Comparison of ENCODE assay signal across 1 cellular context in genomic region chr3:53072653-53073552, GRCh38.
TF ChIP-seq lines count a peak whose summit lies in the region.

No MANE protein-coding gene starts in this region.

TF ChIP-seq in HepG2, 621 proteins besides CTCF, POLR2A, EP300 and RAD21 (continued from another document and continues in another):
- TF ChIP-seq USF2 (IDR thresholded peaks at IDR 0.05; ENCODE audit: low read depth, low read length) (no peak), USF2 (CRISPR knock-in tag; IDR thresholded peaks at IDR 0.05; ENCODE audit: borderline replicate concordance) (no peak; the same call in 1 of the 2 replicates), RARA (CRISPR knock-in tag; IDR thresholded peaks at IDR 0.05) (peak; percentile 16; the same call in 1 of the 2 replicates), ZNF781 (CRISPR knock-in tag; IDR thresholded peaks at IDR 0.05; ENCODE audit: borderline replicate concordance, not compliant biosample characterization) (peak; percentile 44), CCDC6 (CRISPR knock-in tag; IDR thresholded peaks at IDR 0.05) (no peak; the same call in 1 of the 2 replicates), ZNF501 (CRISPR knock-in tag; IDR thresholded peaks at IDR 0.05) (peak; percentile 78; the same call in 1 of the 2 replicates), KLF16 (CRISPR knock-in tag; IDR thresholded peaks at IDR 0.05) (peak in 1 of 2 experiments; percentile 84; a peak in 2 of 4 replicates), ARNT2 (CRISPR knock-in tag; IDR thresholded peaks at IDR 0.05; ENCODE audit: low read depth) (no peak; the same call in 1 of the 2 replicates), DZIP1 (CRISPR knock-in tag; IDR thresholded peaks at IDR 0.05) (peak; percentile 82), ZNF430 (CRISPR knock-in tag; IDR thresholded peaks at IDR 0.05) (peak; percentile 36; the same call in 1 of the 2 replicates), RBFOX2 (IDR thresholded peaks at IDR 0.05; ENCODE audit: low read depth, low read length) (peak; percentile 36; the same call in 1 of the 2 replicates), ATF2 (CRISPR knock-in tag; IDR thresholded peaks at IDR 0.05) (no peak; the same call in 1 of the 2 replicates), ZNF883 (CRISPR knock-in tag; IDR thresholded peaks at IDR 0.05; ENCODE audit: not compliant biosample characterization) (no peak), JUND (CRISPR knock-in tag; IDR thresholded peaks at IDR 0.05) (0 out of 2 replicates have a peak, but pooled peaks have one; percentile 20), NR0B2 (CRISPR knock-in tag; IDR thresholded peaks at IDR 0.05) (peak; percentile 56), ZNF460 (CRISPR knock-in tag; IDR thresholded peaks at IDR 0.05; ENCODE audit: borderline replicate concordance) (peak; percentile 58; the same call in 1 of the 2 replicates), ZNF350 (CRISPR knock-in tag; IDR thresholded peaks at IDR 0.05; ENCODE audit: borderline replicate concordance, low read depth) (peak; percentile 76), RNF219 (CRISPR knock-in tag; IDR thresholded peaks at IDR 0.05) (no peak), ASH2L (IDR thresholded peaks at IDR 0.05; ENCODE audit: insufficient read length, low read depth, low read length) (peak; percentile 33), ZNF605 (CRISPR knock-in tag; IDR thresholded peaks at IDR 0.05) (peak; percentile 60; the same call in 1 of the 2 replicates), PHF8 (CRISPR knock-in tag; IDR thresholded peaks at IDR 0.05) (peak; percentile 70), GFI1 (CRISPR knock-in tag; IDR thresholded peaks at IDR 0.05; ENCODE audit: borderline replicate concordance) (peak; percentile 70; the same call in 1 of the 2 replicates), SIX4 (CRISPR knock-in tag; IDR thresholded peaks at IDR 0.05) (no peak), IRF9 (CRISPR knock-in tag; IDR thresholded peaks at IDR 0.05; ENCODE audit: borderline replicate concordance) (no peak), HDAC1 (CRISPR knock-in tag; IDR thresholded peaks at IDR 0.05) (peak; percentile 77), FOSL2 (CRISPR knock-in tag; IDR thresholded peaks at IDR 0.05) (peak; percentile 59), ZNF567 (CRISPR knock-in tag; IDR thresholded peaks at IDR 0.05; ENCODE audit: borderline replicate concordance) (peak; percentile 74; the same call in 1 of the 2 replicates), HOXA3 (CRISPR knock-in tag; IDR thresholded peaks at IDR 0.05) (peak; percentile 18; the same call in 1 of the 2 replicates), ZNF614 (CRISPR knock-in tag; IDR thresholded peaks at IDR 0.05; ENCODE audit: borderline replicate concordance) (peak; percentile 74), SMAD3 (CRISPR knock-in tag; IDR thresholded peaks at IDR 0.05) (peak; percentile 49; the same call in 1 of the 2 replicates), ZNF317 (CRISPR knock-in tag; IDR thresholded peaks at IDR 0.05) (no peak; the same call in 1 of the 2 replicates), SMC3 (IDR thresholded peaks at IDR 0.05; ENCODE audit: low read length) (peak; percentile 37; the same call in 1 of the 2 replicates), LCORL (IDR thresholded peaks at IDR 0.05) (no peak), LCORL (CRISPR knock-in tag; IDR thresholded peaks at IDR 0.05) (peak; percentile 89; the same call in 1 of the 2 replicates), ZNF441 (CRISPR knock-in tag; IDR thresholded peaks at IDR 0.05; ENCODE audit: borderline replicate concordance) (no peak), HNRNPLL (IDR thresholded peaks at IDR 0.05; ENCODE audit: low read depth, low read length, poor library complexity, severe bottlenecking) (peak; percentile 50), RELA (CRISPR knock-in tag; IDR thresholded peaks at IDR 0.05) (no peak), THAP7 (CRISPR knock-in tag; IDR thresholded peaks at IDR 0.05) (0 out of 2 replicates have a peak, but pooled peaks have one; percentile 22), SP4 (CRISPR knock-in tag; IDR thresholded peaks at IDR 0.05) (peak; percentile 68; the same call in 1 of the 2 replicates), SNAI1 (CRISPR knock-in tag; IDR thresholded peaks at IDR 0.05; ENCODE audit: borderline replicate concordance) (peak; percentile 84; the same call in 1 of the 2 replicates), GMEB1 (CRISPR knock-in tag; IDR thresholded peaks at IDR 0.05; ENCODE audit: borderline replicate concordance) (peak; percentile 38; the same call in 1 of the 2 replicates), ELF3 (CRISPR knock-in tag; IDR thresholded peaks at IDR 0.05) (peak; percentile 49; the same call in 1 of the 2 replicates), SMARCE1 (IDR thresholded peaks at IDR 0.05; ENCODE audit: borderline replicate concordance) (no peak), ZNF530 (CRISPR knock-in tag; IDR thresholded peaks at IDR 0.05; ENCODE audit: low read depth) (no peak), KDM2A (CRISPR knock-in tag; IDR thresholded peaks at IDR 0.05; ENCODE audit: borderline replicate concordance, low read depth) (peak; percentile 70), IRF2 (CRISPR knock-in tag; IDR thresholded peaks at IDR 0.05) (peak; percentile 27; the same call in 1 of the 2 replicates), MYNN (CRISPR knock-in tag; IDR thresholded peaks at IDR 0.05; ENCODE audit: low read depth) (0 out of 2 replicates have a peak, but pooled peaks have one; percentile 15), NFKBIZ (CRISPR knock-in tag; IDR thresholded peaks at IDR 0.05) (no peak), MED13 (CRISPR knock-in tag; IDR thresholded peaks at IDR 0.05) (no peak), ZNF784 (CRISPR knock-in tag; IDR thresholded peaks at IDR 0.05; ENCODE audit: borderline replicate concordance) (peak; percentile 81), E2F5 (CRISPR knock-in tag; conservative IDR thresholded peaks at IDR 0.05) (no peak), ZNF713 (CRISPR knock-in tag; IDR thresholded peaks at IDR 0.05) (0 out of 2 replicates have a peak, but pooled peaks have one; percentile 91)
